1 cellular context compared by ENCODE assay signal in genomic region chr6:6738108-6738507, GRCh38.
TF ChIP-seq lines count a peak whose summit lies in the region.

No MANE protein-coding gene starts in this region.

TF ChIP-seq in K562, 482 proteins besides CTCF, POLR2A, EP300 and RAD21 (continued from another document):
- TF ChIP-seq ZNF518B (CRISPR knock-in tag; IDR thresholded peaks at IDR 0.05) = no peak
- TF ChIP-seq SMARCA5 (IDR thresholded peaks at IDR 0.05) = peak; percentile 83
- TF ChIP-seq TEAD1 (CRISPR knock-in tag; IDR thresholded peaks at IDR 0.05) = no peak
- TF ChIP-seq SIRT6 (IDR thresholded peaks at IDR 0.05; ENCODE audit: low read depth, low read length) = no peak
- TF ChIP-seq RCOR1 (IDR thresholded peaks at IDR 0.05; ENCODE audit: borderline replicate concordance in 1 of 2, low read depth in 2 of 2, low read length in 2 of 2) = peak in 1 of 2 experiments; percentile 64; a peak in 1 of 4 replicates
- peak; percentile 73 to 90 for TF ChIP-seq KDM1A (IDR thresholded peaks at IDR 0.05)
- peak; percentile 96 for TF ChIP-seq BCOR (IDR thresholded peaks at IDR 0.05)
- TF ChIP-seq CBX3 (IDR thresholded peaks at IDR 0.05; ENCODE audit: borderline replicate concordance in 1 of 2, low read length in 2 of 2) = peak in 1 of 2 experiments; percentile 14; a peak in 1 of 3 replicates
- TF ChIP-seq, protein P1, sequence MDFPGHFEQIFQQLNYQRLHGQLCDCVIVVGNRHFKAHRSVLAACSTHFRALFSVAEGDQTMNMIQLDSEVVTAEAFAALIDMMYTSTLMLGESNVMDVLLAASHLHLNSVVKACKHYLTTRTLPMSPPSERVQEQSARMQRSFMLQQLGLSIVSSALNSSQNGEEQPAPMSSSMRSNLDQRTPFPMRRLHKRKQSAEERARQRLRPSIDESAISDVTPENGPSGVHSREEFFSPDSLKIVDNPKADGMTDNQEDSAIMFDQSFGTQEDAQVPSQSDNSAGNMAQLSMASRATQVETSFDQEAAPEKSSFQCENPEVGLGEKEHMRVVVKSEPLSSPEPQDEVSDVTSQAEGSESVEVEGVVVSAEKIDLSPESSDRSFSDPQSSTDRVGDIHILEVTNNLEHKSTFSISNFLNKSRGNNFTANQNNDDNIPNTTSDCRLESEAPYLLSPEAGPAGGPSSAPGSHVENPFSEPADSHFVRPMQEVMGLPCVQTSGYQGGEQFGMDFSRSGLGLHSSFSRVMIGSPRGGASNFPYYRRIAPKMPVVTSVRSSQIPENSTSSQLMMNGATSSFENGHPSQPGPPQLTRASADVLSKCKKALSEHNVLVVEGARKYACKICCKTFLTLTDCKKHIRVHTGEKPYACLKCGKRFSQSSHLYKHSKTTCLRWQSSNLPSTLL (IDR thresholded peaks at IDR 0.05) = no peak
- TF ChIP-seq UBTF (IDR thresholded peaks at IDR 0.05; ENCODE audit: borderline replicate concordance in 1 of 2, low read depth in 2 of 2, low read length in 2 of 2) = no peak
